2 cellular contexts compared by ENCODE assay signal in the genomic region with DNA sequence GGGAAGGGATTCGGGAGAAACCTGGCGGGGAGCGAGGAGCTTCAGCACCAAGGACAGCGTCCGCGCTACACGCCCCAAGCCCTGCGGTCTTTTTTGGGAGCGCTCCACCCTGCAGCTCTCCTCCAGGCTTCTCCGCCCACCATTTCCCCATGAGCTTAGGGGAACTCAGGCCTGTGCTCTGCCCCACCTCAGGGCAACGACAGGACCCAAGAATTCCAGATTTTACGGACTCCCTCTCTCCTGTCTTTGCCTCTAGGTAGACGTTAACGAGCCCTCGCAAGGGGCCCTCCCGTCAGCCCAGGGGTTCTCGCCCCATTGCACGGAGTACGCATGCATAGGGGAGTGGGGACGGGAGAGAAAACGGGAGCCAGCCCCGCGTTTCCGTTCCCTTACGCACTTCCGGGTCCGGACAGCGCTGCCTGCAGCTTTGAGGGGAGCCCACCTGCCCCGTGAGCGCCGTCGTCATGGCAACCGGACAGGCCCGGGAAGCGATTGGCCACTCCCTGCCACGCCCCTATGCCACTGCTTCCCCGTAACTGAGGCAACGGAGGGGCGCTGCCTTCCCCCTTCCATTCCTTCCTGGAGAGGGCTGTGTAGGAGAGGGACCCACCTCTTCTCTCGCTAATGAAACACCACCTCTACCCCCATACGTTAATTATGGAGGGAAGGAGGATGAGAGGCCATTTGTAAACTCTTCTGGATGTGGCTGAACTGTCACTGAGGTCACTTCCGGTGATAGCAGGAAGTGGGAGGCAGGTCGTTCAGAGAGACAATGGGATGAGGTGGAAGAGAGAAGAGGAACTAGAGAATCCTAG.
TF ChIP-seq lines count a peak whose summit lies in the region.

No MANE protein-coding gene starts in this region.

TF ChIP-seq in HCT116, 20 proteins besides CTCF, POLR2A, EP300 and RAD21 (continued from another document):
- TF ChIP-seq, protein P1, sequence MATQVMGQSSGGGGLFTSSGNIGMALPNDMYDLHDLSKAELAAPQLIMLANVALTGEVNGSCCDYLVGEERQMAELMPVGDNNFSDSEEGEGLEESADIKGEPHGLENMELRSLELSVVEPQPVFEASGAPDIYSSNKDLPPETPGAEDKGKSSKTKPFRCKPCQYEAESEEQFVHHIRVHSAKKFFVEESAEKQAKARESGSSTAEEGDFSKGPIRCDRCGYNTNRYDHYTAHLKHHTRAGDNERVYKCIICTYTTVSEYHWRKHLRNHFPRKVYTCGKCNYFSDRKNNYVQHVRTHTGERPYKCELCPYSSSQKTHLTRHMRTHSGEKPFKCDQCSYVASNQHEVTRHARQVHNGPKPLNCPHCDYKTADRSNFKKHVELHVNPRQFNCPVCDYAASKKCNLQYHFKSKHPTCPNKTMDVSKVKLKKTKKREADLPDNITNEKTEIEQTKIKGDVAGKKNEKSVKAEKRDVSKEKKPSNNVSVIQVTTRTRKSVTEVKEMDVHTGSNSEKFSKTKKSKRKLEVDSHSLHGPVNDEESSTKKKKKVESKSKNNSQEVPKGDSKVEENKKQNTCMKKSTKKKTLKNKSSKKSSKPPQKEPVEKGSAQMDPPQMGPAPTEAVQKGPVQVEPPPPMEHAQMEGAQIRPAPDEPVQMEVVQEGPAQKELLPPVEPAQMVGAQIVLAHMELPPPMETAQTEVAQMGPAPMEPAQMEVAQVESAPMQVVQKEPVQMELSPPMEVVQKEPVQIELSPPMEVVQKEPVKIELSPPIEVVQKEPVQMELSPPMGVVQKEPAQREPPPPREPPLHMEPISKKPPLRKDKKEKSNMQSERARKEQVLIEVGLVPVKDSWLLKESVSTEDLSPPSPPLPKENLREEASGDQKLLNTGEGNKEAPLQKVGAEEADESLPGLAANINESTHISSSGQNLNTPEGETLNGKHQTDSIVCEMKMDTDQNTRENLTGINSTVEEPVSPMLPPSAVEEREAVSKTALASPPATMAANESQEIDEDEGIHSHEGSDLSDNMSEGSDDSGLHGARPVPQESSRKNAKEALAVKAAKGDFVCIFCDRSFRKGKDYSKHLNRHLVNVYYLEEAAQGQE (IDR thresholded peaks at IDR 0.05; ENCODE audit: low read depth) = peak; percentile 94

TF ChIP-seq in liver, 16 proteins besides CTCF, POLR2A, EP300 and RAD21 (continued from another document):
- TF ChIP-seq, protein P2, sequence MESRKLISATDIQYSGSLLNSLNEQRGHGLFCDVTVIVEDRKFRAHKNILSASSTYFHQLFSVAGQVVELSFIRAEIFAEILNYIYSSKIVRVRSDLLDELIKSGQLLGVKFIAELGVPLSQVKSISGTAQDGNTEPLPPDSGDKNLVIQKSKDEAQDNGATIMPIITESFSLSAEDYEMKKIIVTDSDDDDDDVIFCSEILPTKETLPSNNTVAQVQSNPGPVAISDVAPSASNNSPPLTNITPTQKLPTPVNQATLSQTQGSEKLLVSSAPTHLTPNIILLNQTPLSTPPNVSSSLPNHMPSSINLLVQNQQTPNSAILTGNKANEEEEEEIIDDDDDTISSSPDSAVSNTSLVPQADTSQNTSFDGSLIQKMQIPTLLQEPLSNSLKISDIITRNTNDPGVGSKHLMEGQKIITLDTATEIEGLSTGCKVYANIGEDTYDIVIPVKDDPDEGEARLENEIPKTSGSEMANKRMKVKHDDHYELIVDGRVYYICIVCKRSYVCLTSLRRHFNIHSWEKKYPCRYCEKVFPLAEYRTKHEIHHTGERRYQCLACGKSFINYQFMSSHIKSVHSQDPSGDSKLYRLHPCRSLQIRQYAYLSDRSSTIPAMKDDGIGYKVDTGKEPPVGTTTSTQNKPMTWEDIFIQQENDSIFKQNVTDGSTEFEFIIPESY (IDR thresholded peaks at IDR 0.05) = no peak
- no peak for TF ChIP-seq SP1 (IDR thresholded peaks at IDR 0.05)
- TF ChIP-seq HNF4G (IDR thresholded peaks at IDR 0.05) = no peak
- TF ChIP-seq EGR1 (IDR thresholded peaks at IDR 0.05; ENCODE audit: low read depth in 2 of 2) = no peak
- no peak for TF ChIP-seq FOXA2 (IDR thresholded peaks at IDR 0.05)
- TF ChIP-seq TAF1 (conservative IDR thresholded peaks at IDR 0.05) = no peak
- TF ChIP-seq, protein P1 (IDR thresholded peaks at IDR 0.05) = peak; percentile 100
- TF ChIP-seq, protein P3, sequence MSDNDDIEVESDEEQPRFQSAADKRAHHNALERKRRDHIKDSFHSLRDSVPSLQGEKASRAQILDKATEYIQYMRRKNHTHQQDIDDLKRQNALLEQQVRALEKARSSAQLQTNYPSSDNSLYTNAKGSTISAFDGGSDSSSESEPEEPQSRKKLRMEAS (IDR thresholded peaks at IDR 0.05) = no peak
- no peak for TF ChIP-seq JUND (IDR thresholded peaks at IDR 0.05)
TF ChIP-seq in liver: peak in this region for 2.
